16 cellular contexts compared by ENCODE assay signal in the genomic region with DNA sequence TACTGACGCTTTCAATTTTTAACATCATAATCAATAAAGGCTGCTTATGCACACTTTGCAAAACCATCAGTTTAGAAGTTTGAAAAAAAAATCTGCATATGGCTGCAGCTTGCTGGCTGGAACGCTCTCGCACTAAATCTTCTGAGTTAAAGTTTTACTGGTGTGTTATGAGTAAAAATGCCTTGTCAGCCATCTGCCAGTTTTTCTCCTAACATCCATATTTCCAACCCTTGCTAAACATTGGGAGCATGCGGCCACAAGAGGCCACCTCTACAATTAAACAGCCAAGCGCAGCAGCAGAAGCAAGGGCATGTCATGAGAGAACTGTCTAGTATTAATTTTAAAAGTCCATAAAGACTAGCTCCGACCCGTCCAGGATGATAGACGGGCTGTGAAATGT.
"Had no signal": no experiment of that assay in that cellular context is flagged by ENCODE, and none has a peak within 500 bp of the region (broad histone marks: within the 10 kb centered on the region; RNA-seq: fewer than 3 reads in every experiment).

No MANE protein-coding gene starts in this region.

- H3K36me3 Mint-ChIP-seq: activated naive CD8-positive, alpha-beta T cell treated with anti-CD3 and anti-CD28 coated beads for 36 hours; immature natural killer cell; naive thymus-derived CD8-positive, alpha-beta T cell had no signal

- H3K36me3 ChIP-seq: prostate gland, right lobe of liver, transverse colon had no signal

- H3K9me3 ChIP-seq: prostate gland, right lobe of liver, transverse colon had no signal

- H3K4me1 Mint-ChIP-seq: activated CD4-positive, alpha-beta T cell treated with anti-CD3 and anti-CD28 coated beads, Interleukin-2, amount 10 ng/mL, durations not matched to agents 7 days and 5 days; naive thymus-derived CD8-positive, alpha-beta T cell had no signal

- ATAC-seq: activated T-cell treated with anti-CD3 and anti-CD28 coated beads, Interleukin-2, amount 50 U/mL, for 72 hours; foreskin keratinocyte; naive thymus-derived CD8-positive, alpha-beta T cell; right lobe of liver had no signal

- H3K27ac Mint-ChIP-seq: activated CD4-positive, alpha-beta T cell treated with anti-CD3 and anti-CD28 coated beads, Interleukin-2, amount 10 ng/mL, durations not matched to agents 7 days and 5 days; activated naive CD8-positive, alpha-beta T cell treated with anti-CD3 and anti-CD28 coated beads for 36 hours; activated T-cell treated with anti-CD3 and anti-CD28 coated beads, Interleukin-2, amount 50 U/mL, for 72 hours; dendritic cell treated with granulocyte-macrophage colony-stimulating factor and Interleukin-4, amounts not matched to agents 40 ng/mL and 50 ng/mL, for 4 days; immature natural killer cell; naive thymus-derived CD8-positive, alpha-beta T cell had no signal

- H3K4me1 ChIP-seq: foreskin keratinocyte, prostate gland, right lobe of liver had no signal

- H3K27ac ChIP-seq: foreskin keratinocyte, prostate gland, right lobe of liver, transverse colon had no signal

- DNase-seq: activated CD4-positive, alpha-beta T cell treated with anti-CD3 and anti-CD28 coated beads, Interleukin-2, amount 10 ng/mL, durations not matched to agents 7 days and 5 days; activated CD8-positive, alpha-beta memory T cell treated with anti-CD3 and anti-CD28 coated beads, Interleukin-2, amount 50 U/mL, for 48 hours; activated naive CD8-positive, alpha-beta T cell treated with anti-CD3 and anti-CD28 coated beads for 36 hours; activated T-cell treated with anti-CD3 and anti-CD28 coated beads, Interleukin-2, amount 50 U/mL, for 72 hours; amygdala; foreskin keratinocyte; immature natural killer cell; naive thymus-derived CD8-positive, alpha-beta T cell; right lobe of liver; stimulated activated CD4-positive, alpha-beta T cell treated with anti-CD3 and anti-CD28 coated beads, Interleukin-4, amount 100 ng/mL, for 4 hours; stimulated activated CD8-positive, alpha-beta memory T cell treated with anti-CD3 and anti-CD28 coated beads, Interleukin-4, amount 100 ng/mL, for 48 hours; stimulated activated naive CD4-positive, alpha-beta T cell treated with Interleukin-2 at 50 U/mL for 16 hours; transverse colon had no signal

- H3K4me3 ChIP-seq: prostate gland, right lobe of liver, smooth muscle cell, transverse colon had no signal

- H3K9me3 Mint-ChIP-seq: activated CD4-positive, alpha-beta T cell treated with anti-CD3 and anti-CD28 coated beads, Interleukin-2, amount 10 ng/mL, durations not matched to agents 7 days and 5 days; activated naive CD8-positive, alpha-beta T cell treated with anti-CD3 and anti-CD28 coated beads for 36 hours; activated T-cell treated with anti-CD3 and anti-CD28 coated beads, Interleukin-2, amount 50 U/mL, for 72 hours; dendritic cell treated with granulocyte-macrophage colony-stimulating factor and Interleukin-4, amounts not matched to agents 40 ng/mL and 50 ng/mL, for 4 days; immature natural killer cell; naive thymus-derived CD8-positive, alpha-beta T cell had no signal

- H3K27me3 ChIP-seq: foreskin keratinocyte, right lobe of liver, transverse colon had no signal

- H3K4me3 Mint-ChIP-seq: activated CD4-positive, alpha-beta T cell treated with anti-CD3 and anti-CD28 coated beads, Interleukin-2, amount 10 ng/mL, durations not matched to agents 7 days and 5 days; activated naive CD8-positive, alpha-beta T cell treated with anti-CD3 and anti-CD28 coated beads for 36 hours; activated T-cell treated with anti-CD3 and anti-CD28 coated beads, Interleukin-2, amount 50 U/mL, for 72 hours; dendritic cell treated with granulocyte-macrophage colony-stimulating factor and Interleukin-4, amounts not matched to agents 40 ng/mL and 50 ng/mL, for 4 days; immature natural killer cell; naive thymus-derived CD8-positive, alpha-beta T cell had no signal
